9 cellular contexts compared by ENCODE assay signal in the genomic region with DNA sequence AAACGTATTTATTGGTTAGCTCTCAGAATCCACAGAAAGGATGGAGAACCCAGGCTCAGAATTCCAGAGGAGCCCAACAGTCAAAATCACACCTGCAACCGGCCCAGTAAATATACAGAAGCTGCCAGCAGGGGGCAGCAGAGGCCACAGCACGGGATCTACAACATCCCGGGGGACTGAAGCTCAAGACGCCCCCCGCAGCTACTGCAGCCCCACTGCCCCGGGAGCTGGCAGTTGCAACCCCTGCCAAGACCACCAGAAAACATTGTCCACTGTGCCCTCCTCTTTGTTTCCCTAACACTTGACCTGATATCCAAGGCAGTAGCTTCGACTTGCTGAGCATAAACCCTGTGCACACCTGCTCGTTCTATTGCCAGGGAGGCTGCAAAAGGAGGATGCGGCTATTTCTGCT. TPM values are rescaled to one million over a fixed set of nuclear protein-coding genes. Genes with fewer than 3 reads are reported as not detected.
DNase-seq lines count a peak whose midpoint lies in the region; ATAC-seq and TF ChIP-seq lines count a peak whose summit lies in the region.
"Not testable (repeated sequence)": the region's sequence is repeated elsewhere in the genome, so short reads cannot be mapped to it uniquely, and the experiment has no call there.
"Had no signal": no experiment of that assay in that cellular context is flagged by ENCODE, and none has a peak within 500 bp of the region (broad histone marks: within the 10 kb centered on the region; RNA-seq: fewer than 3 reads in every experiment).

No MANE protein-coding gene starts in this region.

- H4K91ac ChIP-seq in H9 (ENCODE audit: insufficient read length, low read depth, low read length); neuronal stem cell (ENCODE audit: low read depth, low read length, poor library complexity): not testable (repeated sequence)

- not testable (repeated sequence) for H3T11ph ChIP-seq in H9 (ENCODE audit: low read length)

- H3K4ac ChIP-seq in H9 (ENCODE audit: low read depth, low read length); neuronal stem cell (ENCODE audit: low read length): not testable (repeated sequence)

- H3K4me2 ChIP-seq in H9 (ENCODE audit: insufficient read depth, insufficient read length, low read length); neuronal stem cell (ENCODE audit: insufficient read depth, low read length, poor library complexity, severe bottlenecking): not testable (repeated sequence)

- not testable (repeated sequence) for H3K36me3 ChIP-seq in gastroesophageal sphincter; neuronal stem cell (replicated peaks in 1 of 2; ENCODE audit: control insufficient read depth in 2 of 2, insufficient read depth in 2 of 2, low read length in 2 of 2)

- not testable (repeated sequence) for H4K20me1 ChIP-seq in H9 (ENCODE audit: control insufficient read depth, insufficient read depth, insufficient read length)

- H3K27ac ChIP-seq in C4-2B: peak overlapping the region; percentile 87
- H3K27ac ChIP-seq in H9 (ENCODE audit: insufficient read length, low read depth, low read length); gastroesophageal sphincter; neuronal stem cell (replicated peaks; ENCODE audit: low read length): not testable (repeated sequence)

- not testable (repeated sequence) for H3K14ac ChIP-seq in H9 (ENCODE audit: insufficient read depth, low read length); neuronal stem cell (ENCODE audit: low read length)

- DNase-seq in H9 (peak; percentile 61), NCI-H345 treated with DMSO at 0.1 percent for 48 hours (lab: John Stamatoyannopoulos, UW; ENCODE audit: unreplicated experiment) (peak; percentile 13), activated B cell treated with CpG ODN at 0.5 μM for 24 hours (peak; percentile 53), neuronal stem cell (ENCODE audit: low spot score) (peak; percentile 36)
- DNase-seq in activated naive CD8-positive, alpha-beta T cell treated with anti-CD3 and anti-CD28 coated beads, Interleukin-2, amount 10 ng/mL, durations not matched to agents 7 days and 5 days: peak; percentile 72
- DNase-seq in stimulated activated CD8-positive, alpha-beta memory T cell treated with anti-CD3 and anti-CD28 coated beads, Interleukin-4, amount 100 ng/mL, for 1 hour (ENCODE audit: low read depth in 2 of 2, low spot score in 1 of 2): peak; percentile 46 to 47

- not testable (repeated sequence) for H3K27me3 Mint-ChIP-seq in H9 (ENCODE audit: low read depth)
- peaks cover 21% of the 10 kb centered on the region for H3K27me3 Mint-ChIP-seq in activated B cell treated with CpG ODN at 0.5 μM for 24 hours
- H3K27me3 Mint-ChIP-seq in activated naive CD8-positive, alpha-beta T cell treated with anti-CD3 and anti-CD28 coated beads, Interleukin-2, amount 10 ng/mL, durations not matched to agents 7 days and 5 days: peaks cover 13% of the 10 kb centered on the region

- not testable (repeated sequence) for H3K18ac ChIP-seq in H9 (ENCODE audit: insufficient read length, low read depth, low read length); neuronal stem cell (ENCODE audit: low read length)

- H2BK12ac ChIP-seq in H9 (ENCODE audit: insufficient read length, low read depth, low read length); neuronal stem cell (ENCODE audit: low read length): not testable (repeated sequence)

- H3K4me3 Mint-ChIP-seq in H9: peak overlapping the region in 1 of 2 experiments; percentile 31; a peak in 2 of 5 replicates
- not testable (repeated sequence) for H3K4me3 Mint-ChIP-seq in activated B cell treated with CpG ODN at 0.5 μM for 24 hours; activated naive CD8-positive, alpha-beta T cell treated with anti-CD3 and anti-CD28 coated beads, Interleukin-2, amount 10 ng/mL, durations not matched to agents 7 days and 5 days

- H3K9me3 ChIP-seq in H9 (ENCODE audit: control insufficient read depth, low read depth, low read length); gastroesophageal sphincter; neuronal stem cell (replicated peaks in 1 of 2; ENCODE audit: control insufficient read depth in 2 of 2, insufficient read depth in 1 of 2, low read depth in 1 of 2, low read length in 2 of 2): not testable (repeated sequence)

- not testable (repeated sequence) for H3K23me2 ChIP-seq in H9 (ENCODE audit: insufficient read length, low read depth, low read length, poor library complexity, severe bottlenecking)

- H3K9ac ChIP-seq in H9 (ENCODE audit: extremely low read depth, insufficient read length, low read length); neuronal stem cell (ENCODE audit: low read depth, low read length, poor library complexity): not testable (repeated sequence)

- H3K27me3 ChIP-seq in H9 (ENCODE audit: insufficient read depth, low read length); neuronal stem cell (ENCODE audit: control insufficient read depth in 3 of 3, insufficient read depth in 3 of 3, low read depth in 1 of 3, low read length in 3 of 3): not testable (repeated sequence)
- H3K27me3 ChIP-seq in gastroesophageal sphincter: peaks cover 21% of the 10 kb centered on the region

- TF ChIP-seq CTCF in C4-2B (conservative IDR thresholded peaks at IDR 0.05): peak; percentile 97
- TF ChIP-seq CTCF in H9 (conservative IDR thresholded peaks at IDR 0.05): peak; percentile 80
- TF ChIP-seq CTCF in activated B cell treated with CpG ODN at 0.5 μM for 24 hours (IDR thresholded peaks at IDR 0.05): not testable (repeated sequence)
- peak; percentile 69 to 78 (median 72) for TF ChIP-seq CTCF in gastroesophageal sphincter (IDR thresholded peaks at IDR 0.05)

- H2BK15ac ChIP-seq in H9 (ENCODE audit: low read depth, low read length); neuronal stem cell (ENCODE audit: low read length): not testable (repeated sequence)

- not testable (repeated sequence) for H4K5ac ChIP-seq in H9 (ENCODE audit: insufficient read length, low read depth, low read length)

- H3K56ac ChIP-seq in H9 (ENCODE audit: insufficient read length, low read depth, low read length): not testable (repeated sequence)

- H3K9me3 Mint-ChIP-seq in H9; activated B cell treated with CpG ODN at 0.5 μM for 24 hours; activated naive CD8-positive, alpha-beta T cell treated with anti-CD3 and anti-CD28 coated beads, Interleukin-2, amount 10 ng/mL, durations not matched to agents 7 days and 5 days: not testable (repeated sequence)

- not testable (repeated sequence) for H3K4me3 ChIP-seq in gastroesophageal sphincter; neuronal stem cell (ENCODE audit: low read length in 2 of 2)

- not testable (repeated sequence) for H4K8ac ChIP-seq in H9 (replicated peaks; ENCODE audit: insufficient read length, low read depth, low read length); neuronal stem cell (ENCODE audit: low read depth, low read length)

- H3K4me1 ChIP-seq in H9 (ENCODE audit: insufficient read depth, low read length); gastroesophageal sphincter; neuronal stem cell (ENCODE audit: control insufficient read depth in 2 of 2, insufficient read depth in 1 of 2, low read depth in 1 of 2, low read length in 2 of 2): not testable (repeated sequence)

- intact Hi-C loops in activated B cell treated with CpG ODN at 0.5 μM for 24 hours (cut with micrococcal nuclease): loop anchor here (1.0 to 2.0 kb wide), 3 partner anchors 11 to 151 kb away; no protein-coding TSS in a partner anchor

- not testable (repeated sequence) for H3K27ac Mint-ChIP-seq in H9; activated B cell treated with CpG ODN at 0.5 μM for 24 hours; activated naive CD8-positive, alpha-beta T cell treated with anti-CD3 and anti-CD28 coated beads, Interleukin-2, amount 10 ng/mL, durations not matched to agents 7 days and 5 days

- H3K4me1 Mint-ChIP-seq in H9: peaks cover 14 to 15% of the 10 kb centered on the region in 2 experiments
- H3K4me1 Mint-ChIP-seq in activated B cell treated with CpG ODN at 0.5 μM for 24 hours; activated naive CD8-positive, alpha-beta T cell treated with anti-CD3 and anti-CD28 coated beads, Interleukin-2, amount 10 ng/mL, durations not matched to agents 7 days and 5 days: not testable (repeated sequence)

- H3K36me3 Mint-ChIP-seq in H9 (ENCODE audit: insufficient read depth in 1 of 3, low read depth in 3 of 3); activated B cell treated with CpG ODN at 0.5 μM for 24 hours (ENCODE audit: low read depth); activated naive CD8-positive, alpha-beta T cell treated with anti-CD3 and anti-CD28 coated beads, Interleukin-2, amount 10 ng/mL, durations not matched to agents 7 days and 5 days: not testable (repeated sequence)

- H3K79me1 ChIP-seq in H9 (ENCODE audit: insufficient read depth, low read depth, low read length, poor library complexity, severe bottlenecking); neuronal stem cell (ENCODE audit: low read depth, low read length): not testable (repeated sequence)

- not testable (repeated sequence) for TF ChIP-seq POLR2A in gastroesophageal sphincter (IDR thresholded peaks at IDR 0.05)

- WGBS in H9 (ENCODE audit: extremely low coverage, insufficient read length, low lambda C conversion rate): no CpG with 5 or more reads among the region's 10 CpGs
- 0% methylated on average over 2 of the region's 10 CpGs for WGBS in gastroesophageal sphincter (ENCODE audit: low coverage in 1 of 2), 2 donors
- no CpG with 5 or more reads among the region's 10 CpGs for WGBS in neuronal stem cell (ENCODE audit: extremely low coverage in 2 of 2, insufficient read length in 2 of 2, insufficient replicate concordance in 1 of 2), 2 donors

- H3K79me2 ChIP-seq in H9 (ENCODE audit: insufficient read depth, low read length): not testable (repeated sequence)

- not testable (repeated sequence) for H2BK120ac ChIP-seq in H9 (ENCODE audit: low read depth, low read length, poor library complexity, severe bottlenecking); neuronal stem cell (ENCODE audit: low read depth, low read length)

- not testable (repeated sequence) for H2AK5ac ChIP-seq in H9 (ENCODE audit: insufficient read length, low read length); neuronal stem cell (ENCODE audit: low read depth, low read length)

- CTCF ChIA-PET in activated B cell treated with CpG ODN at 0.5 μM for 24 hours (lab: Charles Lee): interaction anchor here (0.7 to 2.6 kb wide), 9 partner anchors 13 to 152 kb away, joined by 3 to 10 read pairs (median 3); no protein-coding TSS in a partner anchor

- H2BK20ac ChIP-seq in H9 (ENCODE audit: low read depth, low read length, poor library complexity, severe bottlenecking): not testable (repeated sequence)

- not testable (repeated sequence) for TF ChIP-seq EP300 in gastroesophageal sphincter (IDR thresholded peaks at IDR 0.05)

- ATAC-seq in activated B cell treated with CpG ODN at 0.5 μM for 24 hours (ENCODE audit: low read depth) (peak; percentile 86), gastroesophageal sphincter (peak; percentile 67)
- peak; percentile 61 for ATAC-seq in activated naive CD8-positive, alpha-beta T cell treated with anti-CD3 and anti-CD28 coated beads, Interleukin-2, amount 10 ng/mL, durations not matched to agents 7 days and 5 days (ENCODE audit: low read depth)

- POLR2A ChIA-PET in activated B cell treated with CpG ODN at 0.5 μM for 24 hours (lab: Charles Lee); activated naive CD8-positive, alpha-beta T cell treated with anti-CD3 and anti-CD28 coated beads, Interleukin-2, amount 10 ng/mL, durations not matched to agents 7 days and 5 days (lab: Charles Lee): not testable (repeated sequence)

- H2BK5ac ChIP-seq in H9 (ENCODE audit: insufficient read length, low read length); neuronal stem cell (ENCODE audit: low read length): not testable (repeated sequence)

- not testable (repeated sequence) for H2AFZ ChIP-seq in H9 (ENCODE audit: low read length)
- H2AFZ ChIP-seq in neuronal stem cell (ENCODE audit: low read length): peak overlapping the region; percentile 62

- not testable (repeated sequence) for H3K23ac ChIP-seq in H9 (ENCODE audit: insufficient read length, low read depth, low read length); neuronal stem cell (ENCODE audit: low read depth, low read length, poor library complexity)

RNA-seq across cellular contexts. Expression of a gene that starts 4.0 kb away (rescaled TPM):
- total RNA-seq in H9 (2021) (0.24 TPM in 1 of 2 replicates, not detected in the other), activated B cell treated with CpG ODN at 0.5 μM for 24 hours (not detected in 2 replicates), gastroesophageal sphincter (100 to 1,000 TPM in 1 of 4 donors, 1 to 10 TPM in 3; 1.5 to 128 (median 4.5) TPM)
- not detected for total RNA-seq in activated naive CD8-positive, alpha-beta T cell treated with anti-CD3 and anti-CD28 coated beads, Interleukin-2, amount 10 ng/mL, durations not matched to agents 7 days and 5 days
- not detected for polyA plus RNA-seq in neuronal stem cell (2013, experiment 1 of 2)
- not detected for polyA plus RNA-seq in neuronal stem cell (2013, experiment 2 of 2)
- total RNA-seq: T-helper 2 cell treated with Interferon-gamma antibody and Interleukin-4, amounts not matched to agents 100 ng/mL and 5 ng/mL, for 36 hours had no signal

RNA-seq across cellular contexts. Expression of a gene that starts 35.6 kb away (rescaled TPM):
- total RNA-seq in H9 (2021) (28.2 and 29.8 TPM in 2 replicates), activated B cell treated with CpG ODN at 0.5 μM for 24 hours (59.0 and 70.6 TPM in 2 replicates), gastroesophageal sphincter (10 to 100 TPM; 31.6 to 35.5 (median 31.7) TPM)
- 10 to 100 TPM; 85.5 to 88.8 TPM for total RNA-seq in activated naive CD8-positive, alpha-beta T cell treated with anti-CD3 and anti-CD28 coated beads, Interleukin-2, amount 10 ng/mL, durations not matched to agents 7 days and 5 days
- 21.4 TPM for polyA plus RNA-seq in neuronal stem cell (2013, experiment 1 of 2)
- polyA plus RNA-seq in neuronal stem cell (2013, experiment 2 of 2): 21.8 TPM

RNA-seq across cellular contexts. Expression of a gene that starts 50.4 kb away (rescaled TPM):
- 1.4 and 2.3 TPM in 2 replicates for total RNA-seq in H9 (2021)
- not detected in 2 replicates for total RNA-seq in activated B cell treated with CpG ODN at 0.5 μM for 24 hours
- not detected for total RNA-seq in activated naive CD8-positive, alpha-beta T cell treated with anti-CD3 and anti-CD28 coated beads, Interleukin-2, amount 10 ng/mL, durations not matched to agents 7 days and 5 days
- under 1 TPM in 1 of 4 donors, not detected in 3; 0.62 TPM for total RNA-seq in gastroesophageal sphincter
- polyA plus RNA-seq in neuronal stem cell (2013, experiment 1 of 2): 0.15 TPM
- 0.32 TPM for polyA plus RNA-seq in neuronal stem cell (2013, experiment 2 of 2)

Comparison
In these comparisons a context has a peak if more than half of its experiments do, and no peak if none do; other contexts are left out.
1. DNase-seq: peak in every context shown above with its lines; median percentile 72 in activated naive CD8-positive, alpha-beta T cell treated with anti-CD3 and anti-CD28 coated beads, Interleukin-2, amount 10 ng/mL, durations not matched to agents 7 days and 5 days; 61 in H9; 53 in activated B cell treated with CpG ODN at 0.5 μM for 24 hours; 46 in stimulated activated CD8-positive, alpha-beta memory T cell treated with anti-CD3 and anti-CD28 coated beads, Interleukin-4, amount 100 ng/mL, for 1 hour; 36 in neuronal stem cell; 13 in NCI-H345 treated with DMSO at 0.1 percent for 48 hours.